ENCODE assay signal across 2 cellular contexts in genomic region chr13:45367358-45367757, GRCh38.
TF ChIP-seq lines count a peak whose summit lies in the region.

No MANE protein-coding gene starts in this region.

TF ChIP-seq in IMR-90, 13 proteins besides CTCF, POLR2A, EP300 and RAD21:
- TF ChIP-seq CHD1 (IDR thresholded peaks at IDR 0.05; ENCODE audit: low read depth, low read length) (no peak), ELK1 (IDR thresholded peaks at IDR 0.05; ENCODE audit: borderline replicate concordance, low read depth, low read length) (no peak), FOS (IDR thresholded peaks at IDR 0.05; ENCODE audit: low read depth, low read length) (peak; percentile 79), MXI1 (IDR thresholded peaks at IDR 0.05; ENCODE audit: borderline replicate concordance, low read depth, low read length) (no peak), NFE2L2 (IDR thresholded peaks at IDR 0.05; ENCODE audit: low read depth, low read length) (no peak), USF2 (IDR thresholded peaks at IDR 0.05; ENCODE audit: low read depth, low read length) (peak; percentile 50; the same call in 1 of the 2 replicates), SMC3 (IDR thresholded peaks at IDR 0.05; ENCODE audit: low read depth, low read length) (no peak), RFX5 (IDR thresholded peaks at IDR 0.05; ENCODE audit: low read depth, low read length) (no peak), MAZ (IDR thresholded peaks at IDR 0.05; ENCODE audit: borderline replicate concordance, low read depth, low read length) (peak; percentile 67; the same call in 1 of the 2 replicates), BHLHE40 (IDR thresholded peaks at IDR 0.05; ENCODE audit: low read depth, low read length) (peak; percentile 56), RCOR1 (IDR thresholded peaks at IDR 0.05; ENCODE audit: insufficient replicate concordance, low read length) (peak; percentile 45), MAFK (IDR thresholded peaks at IDR 0.05; ENCODE audit: low read depth, low read length) (no peak), CEBPB (IDR thresholded peaks at IDR 0.05; ENCODE audit: low read depth, low read length) (no peak)

TF ChIP-seq in K562, 482 proteins besides CTCF, POLR2A, EP300 and RAD21 (continues in another document):
- TF ChIP-seq SMARCE1 (IDR thresholded peaks at IDR 0.05): peak; percentile 78
- TF ChIP-seq TCF3 (CRISPR knock-in tag; IDR thresholded peaks at IDR 0.05): 0 out of 2 replicates have a peak, but pooled peaks have one; percentile 34
- TF ChIP-seq, protein P1, sequence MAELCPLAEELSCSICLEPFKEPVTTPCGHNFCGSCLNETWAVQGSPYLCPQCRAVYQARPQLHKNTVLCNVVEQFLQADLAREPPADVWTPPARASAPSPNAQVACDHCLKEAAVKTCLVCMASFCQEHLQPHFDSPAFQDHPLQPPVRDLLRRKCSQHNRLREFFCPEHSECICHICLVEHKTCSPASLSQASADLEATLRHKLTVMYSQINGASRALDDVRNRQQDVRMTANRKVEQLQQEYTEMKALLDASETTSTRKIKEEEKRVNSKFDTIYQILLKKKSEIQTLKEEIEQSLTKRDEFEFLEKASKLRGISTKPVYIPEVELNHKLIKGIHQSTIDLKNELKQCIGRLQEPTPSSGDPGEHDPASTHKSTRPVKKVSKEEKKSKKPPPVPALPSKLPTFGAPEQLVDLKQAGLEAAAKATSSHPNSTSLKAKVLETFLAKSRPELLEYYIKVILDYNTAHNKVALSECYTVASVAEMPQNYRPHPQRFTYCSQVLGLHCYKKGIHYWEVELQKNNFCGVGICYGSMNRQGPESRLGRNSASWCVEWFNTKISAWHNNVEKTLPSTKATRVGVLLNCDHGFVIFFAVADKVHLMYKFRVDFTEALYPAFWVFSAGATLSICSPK (IDR thresholded peaks at IDR 0.05; ENCODE audit: borderline replicate concordance): no peak
- TF ChIP-seq BHLHE40 (IDR thresholded peaks at IDR 0.05; ENCODE audit: low read length): peak; percentile 36; the same call in 1 of the 2 replicates
- peak; percentile 68 for TF ChIP-seq EGR1 (conservative IDR thresholded peaks at IDR 0.05)
- TF ChIP-seq PRDM10 (IDR thresholded peaks at IDR 0.05; ENCODE audit: partially characterized antibody): no peak
- TF ChIP-seq NCOR1 (IDR thresholded peaks at IDR 0.05): peak; percentile 25; the same call in 1 of the 2 replicates
- TF ChIP-seq ZNF12 (CRISPR knock-in tag; IDR thresholded peaks at IDR 0.05): no peak
- no peak for TF ChIP-seq FOXK1 (CRISPR knock-in tag; IDR thresholded peaks at IDR 0.05; ENCODE audit: borderline replicate concordance)
- peak; percentile 49 for TF ChIP-seq CREM (IDR thresholded peaks at IDR 0.05; ENCODE audit: low read depth)
- TF ChIP-seq CUX1 (CRISPR knock-in tag; IDR thresholded peaks at IDR 0.05): no peak
- peak; percentile 69 for TF ChIP-seq SOX6 (IDR thresholded peaks at IDR 0.05)
- TF ChIP-seq TRIM24 (IDR thresholded peaks at IDR 0.05): no peak
- no peak for TF ChIP-seq ZBTB17 (CRISPR knock-in tag; IDR thresholded peaks at IDR 0.05)
- 0 out of 2 replicates have a peak, but pooled peaks have one; percentile 17 for TF ChIP-seq GABPA (tag; conservative IDR thresholded peaks at IDR 0.05; ENCODE audit: low read depth)
- peak; percentile 88 for TF ChIP-seq CTBP1 (IDR thresholded peaks at IDR 0.05; ENCODE audit: borderline replicate concordance)
- no peak for TF ChIP-seq NR1H2 (CRISPR knock-in tag; IDR thresholded peaks at IDR 0.05)
- peak; percentile 16; the same call in 1 of the 2 replicates for TF ChIP-seq TEAD4 (IDR thresholded peaks at IDR 0.05; ENCODE audit: low read length)
- no peak for TF ChIP-seq TEAD4 (CRISPR knock-in tag; IDR thresholded peaks at IDR 0.05; ENCODE audit: borderline replicate concordance)
- TF ChIP-seq BCLAF1 (IDR thresholded peaks at IDR 0.05; ENCODE audit: borderline replicate concordance in 1 of 2, control insufficient read depth in 1 of 2, low read depth in 2 of 2, low read length in 1 of 2): no peak
- TF ChIP-seq FOSL1 (tag; conservative IDR thresholded peaks at IDR 0.05): peak; percentile 79
- peak; percentile 39; the same call in 1 of the 2 replicates for TF ChIP-seq CBFA2T2 (conservative IDR thresholded peaks at IDR 0.05)
- no peak for TF ChIP-seq ZNF766 (CRISPR knock-in tag; conservative IDR thresholded peaks at IDR 0.05)
- peak; percentile 80 for TF ChIP-seq CBFA2T3 (IDR thresholded peaks at IDR 0.05)
- no peak for TF ChIP-seq ZNF780A (CRISPR knock-in tag; IDR thresholded peaks at IDR 0.05)
- TF ChIP-seq JUN (IDR thresholded peaks at IDR 0.05; ENCODE audit: borderline replicate concordance, low read depth, low read length): peak; percentile 85
- no peak for TF ChIP-seq JUN (CRISPR knock-in tag; IDR thresholded peaks at IDR 0.05; ENCODE audit: borderline replicate concordance)
- TF ChIP-seq PCBP2 (IDR thresholded peaks at IDR 0.05; ENCODE audit: low read depth, low read length, poor library complexity, severe bottlenecking): no peak
- no peak for TF ChIP-seq AFF4 (CRISPR knock-in tag; IDR thresholded peaks at IDR 0.05)
